In genomic region chr9:93119953-93120845, GRCh38 we compare ENCODE assay signal across 8 cellular contexts. TPM values are rescaled to one million over a fixed set of nuclear protein-coding genes. Genes with fewer than 3 reads are reported as not detected.
DNase-seq lines count a peak whose midpoint lies in the region; ATAC-seq, FAIRE-seq and TF ChIP-seq lines count a peak whose summit lies in the region.

No MANE protein-coding gene starts in this region.

- no peaks in the 10 kb centered on the region for H3K4me1 Mint-ChIP-seq in astrocyte (ENCODE audit: low read depth, unreplicated experiment)

- no peaks in the 10 kb centered on the region for H3K9me3 ChIP-seq in astrocyte (ENCODE audit: insufficient read depth, low read depth, low read length)
- H3K9me3 ChIP-seq in hepatocyte (ENCODE audit: low read depth): no peaks in the 10 kb centered on the region
- H3K9me3 ChIP-seq in sigmoid colon: no peaks in the 10 kb centered on the region

- H3K9ac ChIP-seq in astrocyte (ENCODE audit: low read length): peak overlapping the region; percentile 23

- H3K27me3 Mint-ChIP-seq in astrocyte (ENCODE audit: low read depth, unreplicated experiment): peaks cover 9% of the 10 kb centered on the region

- no peak overlapping the region for H3K27ac ChIP-seq in astrocyte (ENCODE audit: low read depth, low read length)
- H3K27ac ChIP-seq in hepatocyte: peak overlapping the region; percentile 41
- peak overlapping the region; percentile 76 to 79 (median 78) for H3K27ac ChIP-seq in sigmoid colon

- no peak overlapping the region for H2AFZ ChIP-seq in astrocyte (ENCODE audit: low read depth, low read length)
- no peak overlapping the region for H2AFZ ChIP-seq in hepatocyte

- no peaks in the 10 kb centered on the region for H3K9me2 ChIP-seq in hepatocyte (replicated peaks; ENCODE audit: insufficient read depth)

- ATAC-seq in HG02973 (IDR thresholded peaks at IDR 0.05; ENCODE audit: unreplicated experiment): peak; percentile 88

- TF ChIP-seq CTCF in astrocyte (IDR thresholded peaks at IDR 0.05; ENCODE audit: insufficient read depth, low read depth, low read length) (peak; percentile 9), hepatocyte (IDR thresholded peaks at IDR 0.05; ENCODE audit: poor library complexity) (no peak), sigmoid colon (IDR thresholded peaks at IDR 0.05) (peak; percentile 45 to 59 (median 56))

- no peak overlapping the region for H3K27ac Mint-ChIP-seq in astrocyte (ENCODE audit: unreplicated experiment)

- no peaks in the 10 kb centered on the region for H3K79me2 ChIP-seq in astrocyte (ENCODE audit: insufficient read depth, low read length)
- H3K79me2 ChIP-seq in hepatocyte: no peaks in the 10 kb centered on the region

- no peak overlapping the region for H3K4me3 ChIP-seq in astrocyte (ENCODE audit: insufficient read depth, low read depth, low read length)
- no peak overlapping the region for H3K4me3 ChIP-seq in hepatocyte
- no peak overlapping the region for H3K4me3 ChIP-seq in sigmoid colon

- H4K20me1 ChIP-seq in astrocyte (ENCODE audit: insufficient read depth, low read length) (peaks cover 5% of the 10 kb centered on the region), hepatocyte (ENCODE audit: insufficient read depth, poor library complexity, severe bottlenecking) (no peaks in the 10 kb centered on the region)

- intact Hi-C loops in sigmoid colon (cut with DNase I): loop anchor here (1.0 kb wide), 1 partner anchor 12 kb away; no protein-coding TSS in a partner anchor

- H3K27me3 ChIP-seq in astrocyte (ENCODE audit: insufficient read depth, low read length) (no peaks in the 10 kb centered on the region), hepatocyte (no peaks in the 10 kb centered on the region), sigmoid colon (no peaks in the 10 kb centered on the region)

- H3K36me3 ChIP-seq in astrocyte (ENCODE audit: insufficient read depth, low read length): no peaks in the 10 kb centered on the region
- H3K36me3 ChIP-seq in hepatocyte (replicated peaks; ENCODE audit: insufficient read depth, low read depth): no peaks in the 10 kb centered on the region
- peaks cover 5 to 45% (median 20%) of the 10 kb centered on the region in 4 donors for H3K36me3 ChIP-seq in sigmoid colon

- no peaks in the 10 kb centered on the region for H3K9me3 Mint-ChIP-seq in astrocyte (ENCODE audit: unreplicated experiment)

- H3K4me1 ChIP-seq in astrocyte (ENCODE audit: insufficient read depth, low read length) (peaks cover 12% of the 10 kb centered on the region), hepatocyte (ENCODE audit: insufficient read depth) (peaks cover 4% of the 10 kb centered on the region), sigmoid colon (peaks cover 0 to 24% (median 22%) of the 10 kb centered on the region in 4 donors)

- peak; percentile 69 for FAIRE-seq in astrocyte (lab: Jason Lieb, UNC)

- peaks cover 2% of the 10 kb centered on the region for H3K36me3 Mint-ChIP-seq in astrocyte (ENCODE audit: low read depth, unreplicated experiment)

- 76% methylated on average over 23 of the region's 23 CpGs for WGBS in hepatocyte (ENCODE audit: low lambda C conversion rate, missing lambda C conversion rate)
- 50 to 69% methylated on average over 23 of the region's 23 CpGs for WGBS in sigmoid colon, 2 donors

- peak in 1 of 4 donors; percentile 63 for TF ChIP-seq EP300 in sigmoid colon (IDR thresholded peaks at IDR 0.05)

- no peak overlapping the region for H3K4me3 Mint-ChIP-seq in astrocyte (ENCODE audit: unreplicated experiment)

- peak; percentile 33 for TF ChIP-seq POLR2A in GM18526 (IDR thresholded peaks at IDR 0.05; ENCODE audit: extremely low read depth, insufficient read length)
- TF ChIP-seq POLR2A in sigmoid colon (IDR thresholded peaks at IDR 0.05): no peak

- peak overlapping the region; percentile 64 for H3K4me2 ChIP-seq in astrocyte (ENCODE audit: low read length)
- no peak overlapping the region for H3K4me2 ChIP-seq in hepatocyte

- DNase-seq in AG20443 (ENCODE audit: low spot score) (peak; percentile 93), OCI-M1 (lab: John Stamatoyannopoulos, UW) (peak; percentile 97), astrocyte (ENCODE audit: low read depth) (peak; percentile 91), hepatocyte (ENCODE audit: low spot score) (peak; percentile 85), sigmoid colon (peak; percentile 98)
- no peak for DNase-seq in stimulated activated CD4-positive, alpha-beta T cell treated with anti-CD3 and anti-CD28 coated beads, Interleukin-12 subunit alpha, Interleukin-12 subunit beta, amount 100 ng/mL, for 4 hours

RNA-seq across cellular contexts. Expression of gene NINJ1, which starts 13.9 kb away (rescaled TPM):
- 26.9 and 28.3 TPM in 2 replicates for total RNA-seq in astrocyte
- total RNA-seq in hepatocyte: 55.4 and 67.9 TPM in 2 replicates
- polyA plus RNA-seq in hepatocyte: 114 and 135 TPM in 2 replicates
- 100 to 1,000 TPM in 1 of 4 donors, 10 to 100 TPM in 3; 56.5 to 116 (median 69.6) TPM for total RNA-seq in sigmoid colon
- polyA plus RNA-seq in sigmoid colon: 10 to 100 TPM; 28.9 to 58.7 (median 53.5) TPM

RNA-seq across cellular contexts. Expression of gene CARD19, which starts 24.2 kb away (rescaled TPM):
- total RNA-seq in astrocyte (33.8 and 36.3 TPM in 2 replicates), hepatocyte (45.3 and 51.3 TPM in 2 replicates), sigmoid colon (10 to 100 TPM; 51.2 to 88.4 (median 85.0) TPM)
- polyA plus RNA-seq in hepatocyte (67.5 and 72.1 TPM in 2 replicates), sigmoid colon (10 to 100 TPM; 56.8 to 87.2 (median 66.1) TPM)
